ENCODE assay signal across 16 cellular contexts in the genomic region with DNA sequence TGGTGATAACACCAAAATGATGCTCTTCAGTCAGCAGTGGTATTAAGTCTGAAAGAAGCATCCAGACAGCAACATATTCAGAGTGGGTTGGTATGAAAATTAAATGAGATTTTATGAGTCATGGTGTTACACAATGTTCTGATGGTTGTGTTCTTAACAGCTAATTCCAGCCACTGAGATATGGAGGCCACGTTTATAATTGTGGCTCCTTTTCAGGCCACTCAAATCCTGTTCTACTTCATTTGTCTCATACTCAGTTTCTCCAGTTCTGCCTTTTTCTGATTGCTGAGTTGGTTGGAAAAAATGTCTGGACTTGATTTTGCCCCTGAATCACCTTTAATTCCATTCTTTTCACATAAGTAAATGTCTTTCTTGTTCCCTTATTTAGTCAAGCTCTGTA.
DNase-seq lines count a peak whose midpoint lies in the region; TF ChIP-seq lines count a peak whose summit lies in the region.
"Had no signal": no experiment of that assay in that cellular context is flagged by ENCODE, and none has a peak within 500 bp of the region (broad histone marks: within the 10 kb centered on the region; RNA-seq: fewer than 3 reads in every experiment).

No MANE protein-coding gene starts in this region.

- H3K27ac ChIP-seq in A673 (ENCODE audit: low read depth, low read length, poor library complexity, severe bottlenecking) (no peak overlapping the region), coronary artery (peak overlapping the region; percentile 28 to 60), mesenchymal stem cell (ENCODE audit: low read length, poor library complexity, severe bottlenecking) (no peak overlapping the region), adrenal gland (no peak overlapping the region)
- H3K27ac ChIP-seq: spleen, upper lobe of left lung had no signal

- H3K79me1 ChIP-seq in mesenchymal stem cell (replicated peaks; ENCODE audit: low read length, poor library complexity, severe bottlenecking), result no peaks in the 10 kb centered on the region

- no peak overlapping the region for H3K4me2 ChIP-seq in mesenchymal stem cell (ENCODE audit: low read length, poor library complexity, severe bottlenecking)
- H3K4me2 ChIP-seq: GM23338 had no signal

- H3K9me3 ChIP-seq in A673 (ENCODE audit: low read depth, low read length, poor library complexity, severe bottlenecking) (no peaks in the 10 kb centered on the region), mesenchymal stem cell (ENCODE audit: control insufficient read depth, low read length) (no peaks in the 10 kb centered on the region), adrenal gland (replicated peaks in 1 of 3) (no peaks in the 10 kb centered on the region)
- H3K9me3 ChIP-seq: upper lobe of left lung had no signal

- no peak overlapping the region for H2BK15ac ChIP-seq in mesenchymal stem cell (ENCODE audit: low read depth, poor library complexity, severe bottlenecking)

- BruUV-seq in A673 (replicated peaks; lab: Mats Ljungman, UMichigan), result no TSS peak

- H3K9ac ChIP-seq in mesenchymal stem cell (ENCODE audit: low read length), result peak overlapping the region; percentile 43

- TF ChIP-seq CTCF in A673 (conservative IDR thresholded peaks at IDR 0.05; ENCODE audit: low read depth, low read length) (no peak), coronary artery (IDR thresholded peaks at IDR 0.05) (no peak), adrenal gland (IDR thresholded peaks at IDR 0.05) (no peak)

- no peak overlapping the region for H3K4me3 ChIP-seq in A673 (ENCODE audit: low read depth, low read length, poor library complexity, severe bottlenecking)
- H3K4me3 ChIP-seq in coronary artery, result no peak overlapping the region
- no peak overlapping the region for H3K4me3 ChIP-seq in mesenchymal stem cell (ENCODE audit: insufficient read depth in 1 of 2, low read depth in 1 of 2, low read length in 2 of 2)
- H3K4me3 ChIP-seq in adrenal gland, result no peak overlapping the region
- H3K4me3 ChIP-seq: GM23338, spleen, upper lobe of left lung had no signal

- DNase-seq in A673 (ENCODE audit: low spot score) (peak; percentile 34), M059J (ENCODE audit: low read depth) (peak; percentile 55), coronary artery (ENCODE audit: low spot score) (no peak), mesenchymal stem cell (peak; percentile 60), T1000 (lab: John Stamatoyannopoulos, UW) (no peak), adrenal gland (no peak), NCI-H2107 treated with DMSO at 0.1 percent for 48 hours (lab: John Stamatoyannopoulos, UW; ENCODE audit: unreplicated experiment) (no peak), T-helper 9 cell (no peak)
- DNase-seq: activated naive CD4-positive, alpha-beta T cell treated with Interleukin-2 at 50 U/mL for 16 hours; DMS79 treated with DMSO at 0.1 percent for 48 hours; glutamatergic neuron; MV-4-11; NCI-H446 treated with DMSO at 0.1 percent for 48 hours; spleen; upper lobe of left lung had no signal

- intact Hi-C loops in A673 (cut with micrococcal nuclease; ENCODE audit: unreplicated experiment) (no loop called here), adrenal gland (cut with DNase I) (no loop called here)

- no peak overlapping the region for H4K8ac ChIP-seq in mesenchymal stem cell (ENCODE audit: low read length)

- TF ChIP-seq POLR2A in adrenal gland (IDR thresholded peaks at IDR 0.05), result no peak

- WGBS in mesenchymal stem cell, result no CpG with 5 or more reads among the region's 1 CpG
- 27 to 39% (median 34%) methylated on average over 1 of the region's 1 CpG for WGBS in adrenal gland, 4 donors

- CTCF ChIA-PET in A673 (lab: Charles Lee), result no interaction called here

- peak overlapping the region in 1 of 2 experiments; percentile 14 for H2BK12ac ChIP-seq in mesenchymal stem cell (ENCODE audit: low read length in 2 of 2)

- H3K36me3 ChIP-seq in A673 (ENCODE audit: insufficient read depth, low read length, poor library complexity, severe bottlenecking) (no peaks in the 10 kb centered on the region), mesenchymal stem cell (ENCODE audit: control insufficient read depth in 1 of 2, insufficient read depth in 2 of 2, low read depth in 1 of 2, low read length in 2 of 2) (no peaks in the 10 kb centered on the region), adrenal gland (replicated peaks in 1 of 2) (no peaks in the 10 kb centered on the region)
- H3K36me3 ChIP-seq: spleen, upper lobe of left lung had no signal

- POLR2A ChIA-PET in A673 (lab: Charles Lee; ENCODE audit: low non-redundant PET), result no interaction called here

- no peak overlapping the region for H3K4ac ChIP-seq in mesenchymal stem cell (ENCODE audit: low read depth in 1 of 2, low read length in 2 of 2)

- no peak overlapping the region for H2BK5ac ChIP-seq in mesenchymal stem cell (ENCODE audit: low read depth, low read length, poor library complexity, severe bottlenecking)

- H3K14ac ChIP-seq in mesenchymal stem cell (ENCODE audit: low read length in 2 of 2), result no peak overlapping the region

- H3K23ac ChIP-seq in mesenchymal stem cell (ENCODE audit: low read length in 2 of 2), result no peak overlapping the region

- H2AK5ac ChIP-seq in mesenchymal stem cell (ENCODE audit: low read length, severe bottlenecking), result no peak overlapping the region

- H3K4me1 ChIP-seq in A673 (ENCODE audit: insufficient read depth, low read length, poor library complexity, severe bottlenecking) (peaks cover 12% of the 10 kb centered on the region), mesenchymal stem cell (ENCODE audit: control insufficient read depth, insufficient read depth, low read depth, low read length) (no peaks in the 10 kb centered on the region), adrenal gland (replicated peaks in 1 of 2) (no peaks in the 10 kb centered on the region)
- H3K4me1 ChIP-seq: spleen, upper lobe of left lung had no signal

- H4K91ac ChIP-seq in mesenchymal stem cell (ENCODE audit: low read length), result no peak overlapping the region

- no peak overlapping the region for H2BK120ac ChIP-seq in mesenchymal stem cell (ENCODE audit: low read depth, low read length)

- H3K27me3 ChIP-seq in A673 (replicated peaks; ENCODE audit: insufficient read depth, low read depth, low read length, poor library complexity) (no peaks in the 10 kb centered on the region), mesenchymal stem cell (ENCODE audit: control insufficient read depth in 1 of 2, insufficient read depth in 1 of 2, low read length in 2 of 2) (no peaks in the 10 kb centered on the region), adrenal gland (no peaks in the 10 kb centered on the region)
- H3K27me3 ChIP-seq: spleen, upper lobe of left lung had no signal

- H2AFZ ChIP-seq in mesenchymal stem cell (ENCODE audit: low read depth, low read length), result no peak overlapping the region
- H2AFZ ChIP-seq: GM23338 had no signal

- no peak overlapping the region for H3K18ac ChIP-seq in mesenchymal stem cell (ENCODE audit: low read depth in 1 of 2, low read length in 2 of 2)

Comparison
In these comparisons a context has a peak if more than half of its experiments do, and no peak if none do; other contexts are left out.
1. DNase-seq: peak in A673 (single experiment), M059J (single experiment) and mesenchymal stem cell (single experiment); none in coronary artery (single experiment), T1000 (single experiment), adrenal gland (0 of 7), NCI-H2107 treated with DMSO at 0.1 percent for 48 hours (single experiment) and T-helper 9 cell (single experiment).
2. H3K27ac ChIP-seq: peak in coronary artery (2 of 2); none in A673 (single experiment), mesenchymal stem cell (single experiment) and adrenal gland (0 of 5).